1 cellular context compared by ENCODE assay signal in the genomic region with DNA sequence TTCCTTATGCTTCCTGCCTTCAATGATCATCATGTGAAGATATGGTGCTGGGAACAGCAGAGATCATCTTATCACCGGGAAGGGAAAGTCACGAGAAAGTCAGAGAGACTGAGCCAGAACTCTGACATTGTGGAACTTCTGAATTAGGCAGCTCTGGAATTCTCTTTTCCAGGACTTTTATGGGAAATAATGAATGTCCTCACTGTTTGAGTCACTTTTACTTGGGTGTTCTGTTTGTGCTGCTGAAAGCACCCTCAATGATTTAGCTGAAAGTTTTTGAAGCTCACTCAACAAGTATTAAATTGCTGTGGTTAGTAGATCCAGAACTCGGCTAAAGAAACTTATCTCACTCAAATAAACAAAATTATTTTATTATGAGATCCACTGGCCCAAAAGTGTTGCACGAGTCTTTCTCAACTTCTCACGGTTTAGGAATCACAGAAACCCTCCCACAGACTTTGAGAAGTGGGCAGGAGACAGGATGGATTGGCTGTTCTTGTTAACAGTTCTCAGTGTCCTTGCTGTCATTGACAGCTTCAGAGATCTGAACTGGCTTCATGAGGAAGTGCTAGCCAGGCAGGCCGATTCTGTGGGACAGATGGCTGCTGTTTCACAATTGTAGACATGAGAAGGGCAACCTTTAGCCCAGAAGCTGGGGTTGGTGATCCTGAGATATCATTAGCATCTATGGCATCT.
TF ChIP-seq lines count a peak whose summit lies in the region.

No MANE protein-coding gene starts in this region.

TF ChIP-seq in HepG2, 621 proteins besides CTCF, POLR2A, EP300 and RAD21 (continued from another document and continues in another):
- TF ChIP-seq ZNF142 (CRISPR knock-in tag; IDR thresholded peaks at IDR 0.05) (no peak), EZH2 (conservative IDR thresholded peaks at IDR 0.05; ENCODE audit: low read depth, low read length) (no peak), ZNF570 (CRISPR knock-in tag; IDR thresholded peaks at IDR 0.05; ENCODE audit: borderline replicate concordance) (no peak), ARID4A (CRISPR knock-in tag; IDR thresholded peaks at IDR 0.05; ENCODE audit: borderline replicate concordance) (no peak), HCFC1 (IDR thresholded peaks at IDR 0.05; ENCODE audit: low read depth, low read length) (no peak), POLR2AphosphoS5 (IDR thresholded peaks at IDR 0.05; ENCODE audit: low read depth, low read length) (no peak), ZBTB43 (CRISPR knock-in tag; conservative IDR thresholded peaks at IDR 0.05) (0 out of 2 replicates have a peak, but pooled peaks have one; percentile 59), MIER3 (CRISPR knock-in tag; IDR thresholded peaks at IDR 0.05; ENCODE audit: borderline replicate concordance) (peak; percentile 65; the same call in 1 of the 2 replicates), FOXK1 (CRISPR knock-in tag; IDR thresholded peaks at IDR 0.05; ENCODE audit: borderline replicate concordance, low read depth) (no peak), ZFX (CRISPR knock-in tag; IDR thresholded peaks at IDR 0.05; ENCODE audit: low read depth) (peak; percentile 71), TFE3 (CRISPR knock-in tag; IDR thresholded peaks at IDR 0.05) (peak; percentile 21; the same call in 1 of the 2 replicates), ZBTB8A (CRISPR knock-in tag; IDR thresholded peaks at IDR 0.05; ENCODE audit: borderline replicate concordance, low read depth) (no peak), IRF2 (CRISPR knock-in tag; IDR thresholded peaks at IDR 0.05) (peak; percentile 66; the same call in 1 of the 2 replicates), ERF (CRISPR knock-in tag; IDR thresholded peaks at IDR 0.05) (peak; percentile 59; the same call in 1 of the 2 replicates), MAX (IDR thresholded peaks at IDR 0.05) (peak; percentile 56; the same call in 1 of the 2 replicates), ZFP82 (CRISPR knock-in tag; IDR thresholded peaks at IDR 0.05; ENCODE audit: borderline replicate concordance) (no peak), NR2F6 (IDR thresholded peaks at IDR 0.05) (no peak), NR2F6 (CRISPR knock-in tag; IDR thresholded peaks at IDR 0.05) (peak; percentile 55; the same call in 1 of the 2 replicates), IRX3 (CRISPR knock-in tag; IDR thresholded peaks at IDR 0.05; ENCODE audit: borderline replicate concordance, low read depth) (no peak), AFF4 (CRISPR knock-in tag; IDR thresholded peaks at IDR 0.05) (no peak; the same call in 1 of the 2 replicates), ZSCAN21 (CRISPR knock-in tag; IDR thresholded peaks at IDR 0.05; ENCODE audit: borderline replicate concordance) (no peak), TBX2 (CRISPR knock-in tag; IDR thresholded peaks at IDR 0.05; ENCODE audit: borderline replicate concordance) (peak; percentile 66; the same call in 1 of the 2 replicates), MEIS1 (CRISPR knock-in tag; IDR thresholded peaks at IDR 0.05; ENCODE audit: borderline replicate concordance) (peak; percentile 27; the same call in 1 of the 2 replicates), RFX3 (CRISPR knock-in tag; IDR thresholded peaks at IDR 0.05) (no peak), KMT2A (CRISPR knock-in tag; IDR thresholded peaks at IDR 0.05) (0 out of 2 replicates have a peak, but pooled peaks have one; percentile 43), KDM3A (CRISPR knock-in tag; IDR thresholded peaks at IDR 0.05; ENCODE audit: low read depth) (no peak), ZNF296 (CRISPR knock-in tag; conservative IDR thresholded peaks at IDR 0.05) (no peak), HDAC2 (CRISPR knock-in tag; IDR thresholded peaks at IDR 0.05) (peak; percentile 51; the same call in 1 of the 2 replicates), KDM6A (CRISPR knock-in tag; IDR thresholded peaks at IDR 0.05; ENCODE audit: low read depth) (no peak), ISX (CRISPR knock-in tag; conservative IDR thresholded peaks at IDR 0.05) (no peak), GATAD2A (CRISPR knock-in tag; IDR thresholded peaks at IDR 0.05) (peak; percentile 70; the same call in 1 of the 2 replicates), SIX1 (CRISPR knock-in tag; IDR thresholded peaks at IDR 0.05; ENCODE audit: borderline replicate concordance) (no peak), ZNF7 (CRISPR knock-in tag; IDR thresholded peaks at IDR 0.05) (no peak), ZFP1 (CRISPR knock-in tag; IDR thresholded peaks at IDR 0.05) (no peak)
- TF ChIP-seq, protein P1, sequence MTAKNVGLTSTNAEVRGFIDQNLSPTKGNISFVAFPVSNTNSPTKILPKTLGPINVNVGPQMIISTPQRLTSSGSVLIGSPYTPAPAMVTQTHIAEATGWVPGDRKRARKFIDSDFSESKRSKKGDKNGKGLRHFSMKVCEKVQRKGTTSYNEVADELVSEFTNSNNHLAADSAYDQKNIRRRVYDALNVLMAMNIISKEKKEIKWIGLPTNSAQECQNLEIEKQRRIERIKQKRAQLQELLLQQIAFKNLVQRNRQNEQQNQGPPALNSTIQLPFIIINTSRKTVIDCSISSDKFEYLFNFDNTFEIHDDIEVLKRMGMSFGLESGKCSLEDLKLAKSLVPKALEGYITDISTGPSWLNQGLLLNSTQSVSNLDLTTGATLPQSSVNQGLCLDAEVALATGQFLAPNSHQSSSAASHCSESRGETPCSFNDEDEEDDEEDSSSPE (CRISPR knock-in tag; IDR thresholded peaks at IDR 0.05): no peak
- TF ChIP-seq, protein P2, sequence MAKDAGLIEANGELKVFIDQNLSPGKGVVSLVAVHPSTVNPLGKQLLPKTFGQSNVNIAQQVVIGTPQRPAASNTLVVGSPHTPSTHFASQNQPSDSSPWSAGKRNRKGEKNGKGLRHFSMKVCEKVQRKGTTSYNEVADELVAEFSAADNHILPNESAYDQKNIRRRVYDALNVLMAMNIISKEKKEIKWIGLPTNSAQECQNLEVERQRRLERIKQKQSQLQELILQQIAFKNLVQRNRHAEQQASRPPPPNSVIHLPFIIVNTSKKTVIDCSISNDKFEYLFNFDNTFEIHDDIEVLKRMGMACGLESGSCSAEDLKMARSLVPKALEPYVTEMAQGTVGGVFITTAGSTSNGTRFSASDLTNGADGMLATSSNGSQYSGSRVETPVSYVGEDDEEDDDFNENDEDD (CRISPR knock-in tag; IDR thresholded peaks at IDR 0.05; ENCODE audit: borderline replicate concordance): peak; percentile 49; the same call in 1 of the 2 replicates
